Comparison of ENCODE assay signal across 35 cellular contexts in the genomic region with DNA sequence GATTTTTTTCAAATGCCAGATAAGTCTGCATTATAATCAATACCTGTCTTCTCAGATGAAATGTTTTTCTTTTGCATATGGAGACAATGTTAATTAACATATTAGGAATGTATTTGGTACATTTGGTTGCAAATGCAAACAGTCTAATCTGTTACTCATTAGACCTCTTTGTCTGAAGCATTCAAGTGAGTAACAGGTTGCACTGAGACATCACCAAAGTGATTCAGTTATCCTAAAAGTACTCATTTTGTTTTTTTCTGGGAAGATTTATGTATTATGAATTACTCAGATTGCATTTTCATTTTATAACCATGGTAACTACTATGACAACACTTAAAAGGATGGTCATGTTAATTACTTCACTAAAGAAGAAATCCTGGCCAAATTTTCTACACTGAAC.
"Had no signal": no experiment of that assay in that cellular context is flagged by ENCODE, and none has a peak within 500 bp of the region (broad histone marks: within the 10 kb centered on the region; RNA-seq: fewer than 3 reads in every experiment).

No MANE protein-coding gene starts in this region.

- H3K4me3 ChIP-seq: ascending aorta, body of pancreas, PC-9 had no signal

- DNase-seq: activated CD4-positive, alpha-beta memory T cell treated with anti-CD3 and anti-CD28 coated beads, Interleukin-2, amount 10 ng/mL, durations not matched to agents 7 days and 5 days; activated CD4-positive, alpha-beta T cell treated with anti-CD3 and anti-CD28 coated beads for 1 hour; activated CD4-positive, alpha-beta T cell treated with anti-CD3 and anti-CD28 coated beads for 48 hours; activated CD4-positive, CD25-positive, alpha-beta regulatory T cell; activated CD8-positive, alpha-beta memory T cell treated with anti-CD3 and anti-CD28 coated beads for 24 hours; activated CD8-positive, alpha-beta memory T cell treated with anti-CD3 and anti-CD28 coated beads, Interleukin-2, amount 10 ng/mL, durations not matched to agents 7 days and 5 days; activated effector memory CD4-positive, alpha-beta T cell treated with anti-CD3 and anti-CD28 coated beads, Interleukin-2, amount 50 U/mL, for 16 hours; activated naive CD4-positive, alpha-beta T cell; activated naive CD4-positive, alpha-beta T cell treated with anti-CD3 and anti-CD28 coated beads, Interleukin-2, amount 50 U/mL, for 16 hours; activated naive CD8-positive, alpha-beta T cell treated with anti-CD3 and anti-CD28 coated beads for 36 hours; activated T-cell treated with anti-CD3 and anti-CD28 coated beads, Interleukin-2, amount 50 U/mL, for 1 hour; activated T-cell treated with anti-CD3 and anti-CD28 coated beads, Interleukin-2, amount 50 U/mL, for 72 hours; amygdala; body of pancreas; central memory CD4-positive, alpha-beta T cell; Kasumi-1; KG1; NCI-H1092 treated with DMSO at 0.1 percent for 48 hours; NCI-H1417; NCI-H146; NCI-H187 treated with DMSO at 0.1 percent for 48 hours; NCI-H2081 treated with DMSO at 0.1 percent for 48 hours; NCI-H345; NCI-H524 treated with DMSO at 0.1 percent for 48 hours; NCI-H748 treated with DMSO at 0.1 percent for 48 hours; NK-92 treated with Interleukin-12 subunit alpha and Interleukin-12 subunit beta, amount 100 ng/mL, for 24 hours; PC-9; Right ventricle myocardium superior; SW 1271; T-helper 1 cell; T-helper 2 cell; T-helper 9 cell; WERI-Rb-1 had no signal

- ATAC-seq: activated CD8-positive, alpha-beta memory T cell treated with anti-CD3 and anti-CD28 coated beads, Interleukin-2, amount 10 ng/mL, durations not matched to agents 7 days and 5 days; activated T-cell treated with anti-CD3 and anti-CD28 coated beads, Interleukin-2, amount 50 U/mL, for 72 hours; activated T-helper 17 cell treated with anti-CD3 and anti-CD28 coated beads, Interleukin-2, amount 50 U/mL, for 72 hours; body of pancreas had no signal
